ENCODE assay signal across 9 cellular contexts in the genomic region with DNA sequence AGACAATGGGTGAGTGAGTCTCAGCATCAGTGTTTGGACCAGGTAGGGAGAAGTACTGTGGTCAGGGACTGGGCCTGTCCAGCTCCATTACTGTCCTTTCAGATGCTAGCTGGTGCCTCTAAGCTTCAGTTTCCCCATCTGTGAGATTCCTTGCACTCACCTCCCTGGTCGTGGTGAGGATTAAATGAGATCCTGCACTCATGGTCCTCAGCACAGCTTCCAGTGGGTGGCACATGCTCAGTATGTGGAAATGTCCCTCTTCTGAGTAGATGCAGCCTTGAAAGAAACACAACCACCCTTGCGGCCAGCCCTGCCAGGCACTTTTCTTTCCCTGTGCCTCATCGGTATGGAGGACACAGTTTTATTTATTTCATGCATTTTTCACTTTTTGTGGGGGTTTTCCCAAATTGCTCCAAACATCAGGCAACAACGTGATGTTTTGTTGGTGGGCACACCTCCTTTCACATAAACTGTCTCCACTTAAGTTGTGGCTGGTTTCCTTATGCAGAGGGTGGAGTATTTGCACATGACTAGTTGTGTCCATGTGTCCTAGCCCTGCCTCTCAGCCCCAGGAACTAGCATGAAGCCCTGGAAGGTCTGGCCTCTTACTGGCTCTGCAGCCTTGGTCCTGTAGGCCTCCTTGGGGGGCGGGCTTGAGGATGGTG. TPM values are rescaled to one million over a fixed set of nuclear protein-coding genes. Genes with fewer than 3 reads are reported as not detected.
A peak's percentile ranks its signal among the peaks of the same experiment; 100 is the strongest.
DNase-seq lines count a peak whose midpoint lies in the region; ATAC-seq and TF ChIP-seq lines count a peak whose summit lies in the region.
"Had no signal": no experiment of that assay in that cellular context is flagged by ENCODE, and none has a peak within 500 bp of the region (broad histone marks: within the 10 kb centered on the region; RNA-seq: fewer than 3 reads in every experiment).

No MANE protein-coding gene starts in this region.

- no peak overlapping the region for H4K91ac ChIP-seq in trophoblast cell (ENCODE audit: low read depth, low read length)

- ATAC-seq in GM21515 (IDR thresholded peaks at IDR 0.05; ENCODE audit: unreplicated experiment) (no peak), HG03457 (IDR thresholded peaks at IDR 0.05; ENCODE audit: unreplicated experiment) (no peak)

- H3K36me3 ChIP-seq in Peyer's patch (peaks cover 0 to 28% (median 0%) of the 10 kb centered on the region in 3 donors), trophoblast cell (ENCODE audit: control insufficient read depth in 1 of 2, insufficient read depth in 2 of 2, low read length in 2 of 2) (peaks cover 25 to 26% of the 10 kb centered on the region in 2 experiments)

- peaks cover 25% of the 10 kb centered on the region for H3K36me3 Mint-ChIP-seq in Calu3 (ENCODE audit: insufficient read depth, unreplicated experiment)

- H3K14ac ChIP-seq in trophoblast cell (ENCODE audit: low read length), result no peak overlapping the region

- CTCF ChIA-PET in Calu3 (lab: Charles Lee), result interaction anchor here (2.0 kb wide), 1 partner anchor 26 kb away, joined by 11 read pairs; no protein-coding TSS in a partner anchor

- H3K4me3 ChIP-seq in Peyer's patch (peak overlapping the region; percentile 57 to 88 (median 80)), epithelial cell of esophagus (ENCODE audit: low read length) (peak overlapping the region; percentile 85), trophoblast cell (ENCODE audit: low read depth, low read length) (peak overlapping the region; percentile 98)

- H3K27ac ChIP-seq in Peyer's patch (no peak overlapping the region), trophoblast cell (ENCODE audit: low read depth, low read length) (no peak overlapping the region)

- H2BK5ac ChIP-seq in trophoblast cell (ENCODE audit: low read depth, low read length, poor library complexity), result no peak overlapping the region

- peak overlapping the region; percentile 89 for H2AFZ ChIP-seq in trophoblast cell (ENCODE audit: insufficient read depth, low read length, poor library complexity)

- no peak overlapping the region for H3K9ac ChIP-seq in trophoblast cell (ENCODE audit: low read length)

- H4K8ac ChIP-seq in trophoblast cell (ENCODE audit: low read depth, low read length), result peak overlapping the region; percentile 96

- H3K79me1 ChIP-seq in trophoblast cell (ENCODE audit: low read length), result peaks cover 8% of the 10 kb centered on the region

- H3K4ac ChIP-seq in trophoblast cell (ENCODE audit: low read depth, low read length), result no peak overlapping the region

- intact Hi-C loops in Calu3 (cut with micrococcal nuclease; ENCODE audit: unreplicated experiment), result no loop called here

- H3K27me3 Mint-ChIP-seq in Calu3 (ENCODE audit: unreplicated experiment), result peaks cover 11% of the 10 kb centered on the region

- no peaks in the 10 kb centered on the region for H3K4me1 Mint-ChIP-seq in Calu3 (ENCODE audit: low read depth, unreplicated experiment)

- WGBS in trophoblast cell (ENCODE audit: extremely low coverage, insufficient coverage, insufficient read length), result no CpG with 5 or more reads among the region's 5 CpGs

- no peak overlapping the region for H2AK5ac ChIP-seq in trophoblast cell (ENCODE audit: low read length)

- H3K4me3 Mint-ChIP-seq in Calu3 (ENCODE audit: low read depth, unreplicated experiment), result peak overlapping the region; percentile 97

- no peak overlapping the region for H3K27ac Mint-ChIP-seq in Calu3 (ENCODE audit: unreplicated experiment)

- no peak for TF ChIP-seq CTCF in Calu3 (IDR thresholded peaks at IDR 0.05; ENCODE audit: unreplicated experiment)
- no peak for TF ChIP-seq CTCF in Peyer's patch (IDR thresholded peaks at IDR 0.05)
- TF ChIP-seq CTCF in epithelial cell of esophagus (IDR thresholded peaks at IDR 0.05; ENCODE audit: insufficient read depth, low read depth, low read length, missing control alignments), result no peak

- H3K27me3 ChIP-seq in Peyer's patch (no peaks in the 10 kb centered on the region), trophoblast cell (ENCODE audit: insufficient read depth, low read length) (no peaks in the 10 kb centered on the region)

- H3K9me3 Mint-ChIP-seq in Calu3 (ENCODE audit: low read depth, unreplicated experiment), result peaks cover 5% of the 10 kb centered on the region

- peak overlapping the region; percentile 67 for H4K12ac ChIP-seq in trophoblast cell (ENCODE audit: low read depth, low read length)

- no peak overlapping the region for H2BK120ac ChIP-seq in trophoblast cell (ENCODE audit: insufficient read depth, low read length, poor library complexity)

- DNase-seq in Calu3 (no peak), Peyer's patch (no peak), epithelial cell of esophagus (ENCODE audit: low read depth) (no peak), trophoblast cell (no peak), DMS153 (lab: John Stamatoyannopoulos, UW) (no peak), AG08396 (ENCODE audit: low spot score) (no peak)
- DNase-seq: MV-4-11 had no signal

- TF ChIP-seq POLR2A in Peyer's patch (IDR thresholded peaks at IDR 0.05), result no peak

- peak overlapping the region; percentile 92 for H3K4me2 ChIP-seq in trophoblast cell (ENCODE audit: low read length)

- H3K9me3 ChIP-seq in Peyer's patch, result no peaks in the 10 kb centered on the region
- H3K9me3 ChIP-seq in trophoblast cell (ENCODE audit: insufficient read depth, low read depth, low read length), result peaks cover 8% of the 10 kb centered on the region

- BruUV-seq in Calu3 (replicated peaks; lab: Mats Ljungman, UMichigan), result TSS peak; percentile 21

- H3K23ac ChIP-seq in trophoblast cell (ENCODE audit: low read length), result no peak overlapping the region

- peaks cover 0 to 27% (median 21%) of the 10 kb centered on the region in 4 donors for H3K4me1 ChIP-seq in Peyer's patch
- H3K4me1 ChIP-seq in trophoblast cell (ENCODE audit: control insufficient read depth in 1 of 2, insufficient read depth in 2 of 2, low read length in 2 of 2), result peaks cover 5 to 18% of the 10 kb centered on the region in 2 experiments

- peaks cover 8% of the 10 kb centered on the region for H3K79me2 ChIP-seq in trophoblast cell (ENCODE audit: control insufficient read depth, insufficient read depth, low read length, poor library complexity)

- H2BK12ac ChIP-seq in trophoblast cell (ENCODE audit: low read length), result no peak overlapping the region

- H3K18ac ChIP-seq in trophoblast cell (ENCODE audit: low read length), result no peak overlapping the region

RNA-seq across cellular contexts. Expression of a gene that starts 1.1 kb away (rescaled TPM):
- total RNA-seq in Calu3 (2022) (49.3 and 55.4 TPM in 2 replicates), Peyer's patch (100 to 1,000 TPM in 1 of 4 donors, 10 to 100 TPM in 3; 65.5 to 144 (median 88.5) TPM)
- polyA plus RNA-seq in trophoblast cell (2013), result 17.9 and 19.9 TPM in 2 replicates

RNA-seq across cellular contexts. Expression of a gene that starts 16.2 kb away (rescaled TPM):
- total RNA-seq in Calu3 (2022), result 3.1 and 4.2 TPM in 2 replicates
- total RNA-seq in Peyer's patch, result 10 to 100 TPM in 3 of 4 donors, 1 to 10 TPM in 1; 9.5 to 21.9 (median 11.7) TPM
- 0.31 and 0.49 TPM in 2 replicates for polyA plus RNA-seq in trophoblast cell (2013)

RNA-seq across cellular contexts. Expression of a gene that starts 18.7 kb away (rescaled TPM):
- 24.5 and 25.3 TPM in 2 replicates for total RNA-seq in Calu3 (2022)
- total RNA-seq in Peyer's patch, result 10 to 100 TPM; 19.8 to 54.7 (median 29.5) TPM
- polyA plus RNA-seq in trophoblast cell (2013), result 16.1 and 17.0 TPM in 2 replicates

RNA-seq across cellular contexts. Expression of a gene that starts 31.8 kb away (rescaled TPM):
- total RNA-seq in Calu3 (2022) (0.26 and 0.42 TPM in 2 replicates), Peyer's patch (1 to 10 TPM in 2 of 4 donors, not detected in 2; 1.7 to 2.0 TPM)
- polyA plus RNA-seq in trophoblast cell (2013), result 0.05 and 0.07 TPM in 2 replicates

RNA-seq across cellular contexts. Expression of a gene that starts 49.1 kb away (rescaled TPM):
- total RNA-seq in Calu3 (2022) (0.14 TPM in 1 of 2 replicates, not detected in the other), Peyer's patch (1 to 10 TPM in 3 of 4 donors, under 1 TPM in 1; 0.40 to 3.7 (median 2.2) TPM)
- polyA plus RNA-seq in trophoblast cell (2013), result 9.1 and 11.2 TPM in 2 replicates
